Comparison of ENCODE assay signal across 16 cellular contexts in genomic region chr12:56486694-56487093, GRCh38. TPM values are rescaled to one million over a fixed set of nuclear protein-coding genes. Genes with fewer than 3 reads are reported as not detected.
DNase-seq lines count a peak whose midpoint lies in the region; ATAC-seq, FAIRE-seq and TF ChIP-seq lines count a peak whose summit lies in the region.
"Had no signal": no experiment of that assay in that cellular context is flagged by ENCODE, and none has a peak within 500 bp of the region (broad histone marks: within the 10 kb centered on the region; RNA-seq: fewer than 3 reads in every experiment).

No MANE protein-coding gene starts in this region.

- BruUV-seq in HepG2 (replicated peaks; lab: Mats Ljungman, UMichigan) = no TSS peak

- no peak overlapping the region for H3K4me3 Mint-ChIP-seq in activated naive CD4-positive, alpha-beta T cell treated with anti-CD3 and anti-CD28 coated beads, Interleukin-2, amount 10 ng/mL, durations not matched to agents 7 days and 5 days

- TF ChIP-seq CTCF in left ventricle myocardium inferior (IDR thresholded peaks at IDR 0.05; ENCODE audit: borderline replicate concordance) (no peak), HepG2 (CRISPR knock-in tag; IDR thresholded peaks at IDR 0.05) (no peak)

- peak overlapping the region; percentile 93; the same call in 1 of the 2 replicates for H3K4me2 ChIP-seq in HepG2 (ENCODE audit: low read depth, low read length)

- H3K27ac ChIP-seq in left ventricle myocardium inferior (replicated peaks) = no peak overlapping the region
- peak overlapping the region; percentile 89 for H3K27ac ChIP-seq in angular gyrus (ENCODE audit: low read depth, low read length)
- no peak overlapping the region for H3K27ac ChIP-seq in HepG2 (ENCODE audit: extremely low read length, insufficient read depth, low read length)
- H3K27ac ChIP-seq in temporal lobe (ENCODE audit: low read depth, low read length) = peak overlapping the region; percentile 2

- H3K79me2 ChIP-seq in HepG2 (ENCODE audit: insufficient read depth, low read length) = no peaks in the 10 kb centered on the region

- no peak for TF ChIP-seq POLR2A in HepG2 (IDR thresholded peaks at IDR 0.05; ENCODE audit: insufficient read depth in 1 of 2, low read depth in 2 of 2, low read length in 2 of 2)

- no peaks in the 10 kb centered on the region for H4K20me1 ChIP-seq in HepG2 (ENCODE audit: insufficient read depth, low read length)

- peaks cover 22% of the 10 kb centered on the region for H3K4me1 Mint-ChIP-seq in activated naive CD4-positive, alpha-beta T cell treated with anti-CD3 and anti-CD28 coated beads, Interleukin-2, amount 10 ng/mL, durations not matched to agents 7 days and 5 days

- FAIRE-seq in HepG2 (lab: Jason Lieb, UNC) = no peak
- FAIRE-seq: bronchial epithelial cell had no signal

- CTCF ChIA-PET in HepG2 (lab: Yijun Ruan, JAX; ENCODE audit: low intra/inter-chr PET ratio, low total read pairs) = no interaction called here
- CTCF ChIA-PET in activated naive CD4-positive, alpha-beta T cell treated with anti-CD3 and anti-CD28 coated beads, Interleukin-2, amount 10 ng/mL, durations not matched to agents 7 days and 5 days (lab: Charles Lee) = no interaction called here

- H2AFZ ChIP-seq in HepG2 (ENCODE audit: low read length) = no peak overlapping the region

- H3K9me3 ChIP-seq in left ventricle myocardium inferior (replicated peaks) (peaks cover 3% of the 10 kb centered on the region), HepG2 (ENCODE audit: low read length) (no peaks in the 10 kb centered on the region)

- WGBS in HepG2 (ENCODE audit: low lambda C conversion rate) = 98% methylated on average over 12 of the region's 12 CpGs

- H3K27ac Mint-ChIP-seq in activated naive CD4-positive, alpha-beta T cell treated with anti-CD3 and anti-CD28 coated beads, Interleukin-2, amount 10 ng/mL, durations not matched to agents 7 days and 5 days = no peak overlapping the region
- H3K27ac Mint-ChIP-seq: activated CD4-positive, alpha-beta T cell treated with anti-CD3 and anti-CD28 coated beads, Interleukin-2, amount 10 ng/mL, durations not matched to agents 24 days and 14 days had no signal

- in situ Hi-C loops in HepG2 (cut with HindIII; ENCODE audit: extremely low pct_ligation_motif_present, low pct_unique_long_range_greater_than_20kb) = no loop called here

- peaks cover 56% of the 10 kb centered on the region for H3K27me3 Mint-ChIP-seq in activated naive CD4-positive, alpha-beta T cell treated with anti-CD3 and anti-CD28 coated beads, Interleukin-2, amount 10 ng/mL, durations not matched to agents 7 days and 5 days

- ATAC-seq in left cardiac atrium (no peak), HepG2 (no peak)

- POLR2A ChIA-PET in HepG2 (lab: Yijun Ruan, JAX) = no interaction called here

- no peaks in the 10 kb centered on the region for H3K36me3 ChIP-seq in left ventricle myocardium inferior
- H3K36me3 ChIP-seq in HepG2 (replicated peaks in 1 of 2; ENCODE audit: control insufficient read depth in 1 of 2, insufficient read depth in 2 of 2, low read length in 2 of 2) = no peaks in the 10 kb centered on the region

- intact Hi-C loops in left ventricle myocardium inferior (cut with micrococcal nuclease) (no loop called here), left cardiac atrium (cut with DNase I) (no loop called here), HepG2 (cut with micrococcal nuclease; ENCODE audit: unreplicated experiment) (no loop called here)

- peaks cover 3% of the 10 kb centered on the region for H3K36me3 Mint-ChIP-seq in activated naive CD4-positive, alpha-beta T cell treated with anti-CD3 and anti-CD28 coated beads, Interleukin-2, amount 10 ng/mL, durations not matched to agents 7 days and 5 days

- no peak overlapping the region for H3K9ac ChIP-seq in HepG2 (ENCODE audit: insufficient read depth, low read depth, low read length)

- H3K4me3 ChIP-seq in left ventricle myocardium inferior (peak overlapping the region; percentile 77), HepG2 (replicated peaks in 1 of 3; ENCODE audit: insufficient read depth in 1 of 3, low read depth in 2 of 3, low read length in 3 of 3) (peak overlapping the region in 1 of 3 experiments; percentile 85; a peak in 1 of 6 replicates)

- TF ChIP-seq EP300 in HepG2 (IDR thresholded peaks at IDR 0.05; ENCODE audit: low read depth in 2 of 2, low read length in 2 of 2) (no peak), HepG2 (CRISPR knock-in tag; IDR thresholded peaks at IDR 0.05; ENCODE audit: borderline replicate concordance) (no peak)

- peaks cover 2% of the 10 kb centered on the region for H3K9me3 Mint-ChIP-seq in activated naive CD4-positive, alpha-beta T cell treated with anti-CD3 and anti-CD28 coated beads, Interleukin-2, amount 10 ng/mL, durations not matched to agents 7 days and 5 days

- no peak for DNase-seq in left ventricle myocardium inferior
- no peak for DNase-seq in left cardiac atrium
- DNase-seq in HepG2 (ENCODE audit: low spot score) = no peak
- DNase-seq in Ammon's horn (ENCODE audit: low spot score) = no peak
- no peak for DNase-seq in activated naive CD4-positive, alpha-beta T cell treated with anti-CD3 and anti-CD28 coated beads, Interleukin-2, amount 10 ng/mL, durations not matched to agents 7 days and 5 days
- no peak for DNase-seq in mucosa of gallbladder (ENCODE audit: low spot score)
- DNase-seq: activated CD4-positive, alpha-beta T cell treated with anti-CD3 and anti-CD28 coated beads, Interleukin-2, amount 10 ng/mL, durations not matched to agents 24 days and 14 days; activated naive CD8-positive, alpha-beta T cell treated with anti-CD3 and anti-CD28 coated beads for 36 hours; effector memory CD4-positive, alpha-beta T cell; T1000 had no signal

- no peak for TF ChIP-seq RAD21 in HepG2 (CRISPR knock-in tag; IDR thresholded peaks at IDR 0.05)

- H3K4me1 ChIP-seq in left ventricle myocardium inferior = peaks cover 20% of the 10 kb centered on the region
- H3K4me1 ChIP-seq in HepG2 (ENCODE audit: insufficient read depth, low read length) = peaks cover 34% of the 10 kb centered on the region

- H3K27me3 ChIP-seq in left ventricle myocardium inferior (ENCODE audit: low read depth) (no peaks in the 10 kb centered on the region), HepG2 (ENCODE audit: control insufficient read depth in 1 of 2, insufficient read depth in 2 of 2, low read length in 2 of 2) (no peaks in the 10 kb centered on the region)

RNA-seq across cellular contexts. Expression of gene GLS2, which starts 1.3 kb away (rescaled TPM):
- total RNA-seq in left ventricle myocardium inferior (0.49 TPM), left cardiac atrium (under 1 TPM; 0.35 to 0.42 TPM), HepG2 (2016; rRNA removed; fragmentation: Illumina TruSeq; extraction: Trizol) (12.2 and 14.0 TPM in 2 replicates), temporal lobe (4.2 TPM), mucosa of gallbladder (1.8 TPM)
- total RNA-seq in HepG2 (2016; cell fraction: cytosol; rRNA removed; fragmentation: Illumina TruSeq; extraction: Trizol; ENCODE audit: low read depth) = 5.1 and 6.0 TPM in 2 replicates
- total RNA-seq in HepG2 (2016; cell fraction: insoluble cytoplasmic fraction; rRNA removed; fragmentation: Illumina TruSeq; extraction: Trizol) = 12.0 and 13.5 TPM in 2 replicates
- 8.3 and 10.5 TPM in 2 replicates for total RNA-seq in HepG2 (2016; cell fraction: membrane; rRNA removed; fragmentation: Illumina TruSeq; extraction: Trizol)
- total RNA-seq in HepG2 (2016; cell fraction: nucleus; rRNA removed; fragmentation: Illumina TruSeq; extraction: Trizol) = 9.2 and 10.3 TPM in 2 replicates
- 8.5 and 8.6 TPM in 2 replicates for polyA plus RNA-seq in HepG2 (2011; rRNA removed)
- polyA plus RNA-seq in HepG2 (2011; cell fraction: cytosol; rRNA removed) = 5.0 and 6.0 TPM in 2 replicates
- polyA plus RNA-seq in HepG2 (2011; cell fraction: nucleus; rRNA removed) = 30.0 and 30.9 TPM in 2 replicates
- 4.3 and 6.2 TPM in 2 replicates for polyA plus RNA-seq in HepG2 (2012)
- polyA plus RNA-seq in HepG2 (2016; cell fraction: cytosol; fragmentation: Illumina TruSeq; extraction: Trizol; ENCODE audit: low read depth) = 3.4 and 4.7 TPM in 2 replicates
- polyA plus RNA-seq in HepG2 (2016; cell fraction: insoluble cytoplasmic fraction; fragmentation: Illumina TruSeq; extraction: Trizol; ENCODE audit: low read depth) = 11.3 and 13.3 TPM in 2 replicates
- polyA plus RNA-seq in HepG2 (2016; cell fraction: membrane; fragmentation: Illumina TruSeq; extraction: Trizol; ENCODE audit: low read depth) = 5.6 and 7.1 TPM in 2 replicates
- 16.2 and 18.9 TPM in 2 replicates for polyA plus RNA-seq in HepG2 (2016; cell fraction: nucleus; fragmentation: Illumina TruSeq; extraction: Trizol; ENCODE audit: insufficient read depth, low read depth)
- 11.4 TPM in 1 of 2 replicates, not detected in the other for polyA minus RNA-seq in HepG2 (2011; rRNA and poly(A)+ RNA removed; ENCODE audit: low replicate concordance)
- polyA minus RNA-seq in HepG2 (2011; cell fraction: cytosol; rRNA and poly(A)+ RNA removed) = 3.5 and 5.0 TPM in 2 replicates
- polyA minus RNA-seq in HepG2 (2011; cell fraction: nucleus; rRNA and poly(A)+ RNA removed) = 3.7 and 7.3 TPM in 2 replicates
- total RNA-seq: myocyte had no signal

RNA-seq across cellular contexts. Expression of gene SPRYD4, which starts 18.3 kb away (rescaled TPM):
- total RNA-seq in left ventricle myocardium inferior (3.6 TPM), left cardiac atrium (1 to 10 TPM; 2.3 to 3.2 TPM), HepG2 (2016; rRNA removed; fragmentation: Illumina TruSeq; extraction: Trizol) (4.1 and 4.5 TPM in 2 replicates), temporal lobe (1.5 TPM), mucosa of gallbladder (4.0 TPM)
- total RNA-seq in HepG2 (2016; cell fraction: cytosol; rRNA removed; fragmentation: Illumina TruSeq; extraction: Trizol; ENCODE audit: low read depth) = 0.40 and 0.53 TPM in 2 replicates
- total RNA-seq in HepG2 (2016; cell fraction: insoluble cytoplasmic fraction; rRNA removed; fragmentation: Illumina TruSeq; extraction: Trizol) = 4.3 and 4.5 TPM in 2 replicates
- 1.3 and 1.5 TPM in 2 replicates for total RNA-seq in HepG2 (2016; cell fraction: membrane; rRNA removed; fragmentation: Illumina TruSeq; extraction: Trizol)
- 4.3 and 5.1 TPM in 2 replicates for total RNA-seq in HepG2 (2016; cell fraction: nucleus; rRNA removed; fragmentation: Illumina TruSeq; extraction: Trizol)
- 3.6 and 3.9 TPM in 2 replicates for polyA plus RNA-seq in HepG2 (2011; rRNA removed)
- 3.0 and 3.4 TPM in 2 replicates for polyA plus RNA-seq in HepG2 (2011; cell fraction: cytosol; rRNA removed)
- polyA plus RNA-seq in HepG2 (2011; cell fraction: nucleus; rRNA removed) = 4.2 and 4.7 TPM in 2 replicates
- 1.8 and 2.7 TPM in 2 replicates for polyA plus RNA-seq in HepG2 (2012)
- polyA plus RNA-seq in HepG2 (2016; cell fraction: cytosol; fragmentation: Illumina TruSeq; extraction: Trizol; ENCODE audit: low read depth) = 0.42 and 0.51 TPM in 2 replicates
- polyA plus RNA-seq in HepG2 (2016; cell fraction: insoluble cytoplasmic fraction; fragmentation: Illumina TruSeq; extraction: Trizol; ENCODE audit: low read depth) = 3.8 and 4.3 TPM in 2 replicates
- polyA plus RNA-seq in HepG2 (2016; cell fraction: membrane; fragmentation: Illumina TruSeq; extraction: Trizol; ENCODE audit: low read depth) = 0.98 and 1.1 TPM in 2 replicates
- polyA plus RNA-seq in HepG2 (2016; cell fraction: nucleus; fragmentation: Illumina TruSeq; extraction: Trizol; ENCODE audit: insufficient read depth, low read depth) = 4.8 and 5.3 TPM in 2 replicates
- polyA minus RNA-seq in HepG2 (2011; rRNA and poly(A)+ RNA removed; ENCODE audit: low replicate concordance) = 6.6 and 11.2 TPM in 2 replicates
- 1.2 and 1.5 TPM in 2 replicates for polyA minus RNA-seq in HepG2 (2011; cell fraction: cytosol; rRNA and poly(A)+ RNA removed)
- 8.0 and 8.8 TPM in 2 replicates for polyA minus RNA-seq in HepG2 (2011; cell fraction: nucleus; rRNA and poly(A)+ RNA removed)

RNA-seq across cellular contexts. Expression of gene MIP, which starts 32.2 kb away (rescaled TPM):
- total RNA-seq in left ventricle myocardium inferior (not detected), left cardiac atrium (under 1 TPM in 1 of 2 donors, not detected in 1; 0.50 TPM), HepG2 (2016; rRNA removed; fragmentation: Illumina TruSeq; extraction: Trizol) (not detected in 2 replicates), temporal lobe (not detected), mucosa of gallbladder (not detected)
- total RNA-seq in HepG2 (2016; cell fraction: cytosol; rRNA removed; fragmentation: Illumina TruSeq; extraction: Trizol; ENCODE audit: low read depth) = 0.18 and 0.51 TPM in 2 replicates
- 0.19 TPM in 1 of 2 replicates, not detected in the other for total RNA-seq in HepG2 (2016; cell fraction: insoluble cytoplasmic fraction; rRNA removed; fragmentation: Illumina TruSeq; extraction: Trizol)
- not detected in 2 replicates for total RNA-seq in HepG2 (2016; cell fraction: membrane; rRNA removed; fragmentation: Illumina TruSeq; extraction: Trizol)
- total RNA-seq in HepG2 (2016; cell fraction: nucleus; rRNA removed; fragmentation: Illumina TruSeq; extraction: Trizol) = not detected in 2 replicates
- polyA plus RNA-seq in HepG2 (2011; rRNA removed) = 0.14 TPM in 1 of 2 replicates, not detected in the other
- not detected in 2 replicates for polyA plus RNA-seq in HepG2 (2011; cell fraction: cytosol; rRNA removed)
- not detected in 2 replicates for polyA plus RNA-seq in HepG2 (2011; cell fraction: nucleus; rRNA removed)
- 0.16 TPM in 1 of 2 replicates, not detected in the other for polyA plus RNA-seq in HepG2 (2012)
- polyA plus RNA-seq in HepG2 (2016; cell fraction: cytosol; fragmentation: Illumina TruSeq; extraction: Trizol; ENCODE audit: low read depth) = not detected in 2 replicates
- not detected in 2 replicates for polyA plus RNA-seq in HepG2 (2016; cell fraction: insoluble cytoplasmic fraction; fragmentation: Illumina TruSeq; extraction: Trizol; ENCODE audit: low read depth)
- not detected in 2 replicates for polyA plus RNA-seq in HepG2 (2016; cell fraction: membrane; fragmentation: Illumina TruSeq; extraction: Trizol; ENCODE audit: low read depth)
- not detected in 2 replicates for polyA plus RNA-seq in HepG2 (2016; cell fraction: nucleus; fragmentation: Illumina TruSeq; extraction: Trizol; ENCODE audit: insufficient read depth, low read depth)
- 0.16 TPM in 2 replicates for polyA minus RNA-seq in HepG2 (2011; rRNA and poly(A)+ RNA removed; ENCODE audit: low replicate concordance)
- not detected in 2 replicates for polyA minus RNA-seq in HepG2 (2011; cell fraction: cytosol; rRNA and poly(A)+ RNA removed)
- not detected in 2 replicates for polyA minus RNA-seq in HepG2 (2011; cell fraction: nucleus; rRNA and poly(A)+ RNA removed)
- total RNA-seq: activated CD4-positive, alpha-beta T cell treated with anti-CD3 and anti-CD28 coated beads, Interleukin-2, amount 10 ng/mL, durations not matched to agents 24 days and 14 days; activated naive CD8-positive, alpha-beta T cell treated with anti-CD3 and anti-CD28 coated beads for 36 hours; left ventricle myocardium superior had no signal
- polyA plus RNA-seq: AG04450 had no signal

RNA-seq across cellular contexts. Expression of gene RBMS2, which starts 34.9 kb away (rescaled TPM):
- 33.2 TPM for total RNA-seq in left ventricle myocardium inferior
- 10 to 100 TPM; 32.6 to 40.7 TPM for total RNA-seq in left cardiac atrium
- total RNA-seq in HepG2 (2016; rRNA removed; fragmentation: Illumina TruSeq; extraction: Trizol) = 0.53 and 0.81 TPM in 2 replicates
- 1.4 and 3.4 TPM in 2 replicates for total RNA-seq in HepG2 (2016; cell fraction: cytosol; rRNA removed; fragmentation: Illumina TruSeq; extraction: Trizol; ENCODE audit: low read depth)
- 0.52 and 1.7 TPM in 2 replicates for total RNA-seq in HepG2 (2016; cell fraction: insoluble cytoplasmic fraction; rRNA removed; fragmentation: Illumina TruSeq; extraction: Trizol)
- 0.93 and 5.7 TPM in 2 replicates for total RNA-seq in HepG2 (2016; cell fraction: membrane; rRNA removed; fragmentation: Illumina TruSeq; extraction: Trizol)
- total RNA-seq in HepG2 (2016; cell fraction: nucleus; rRNA removed; fragmentation: Illumina TruSeq; extraction: Trizol) = 0.68 and 2.8 TPM in 2 replicates
- polyA plus RNA-seq in HepG2 (2011; rRNA removed) = 6.0 and 7.4 TPM in 2 replicates
- polyA plus RNA-seq in HepG2 (2011; cell fraction: cytosol; rRNA removed) = 4.9 and 5.8 TPM in 2 replicates
- polyA plus RNA-seq in HepG2 (2011; cell fraction: nucleus; rRNA removed) = 4.1 and 31.3 TPM in 2 replicates
- polyA plus RNA-seq in HepG2 (2012) = 4.5 and 6.2 TPM in 2 replicates
- 4.3 and 5.5 TPM in 2 replicates for polyA plus RNA-seq in HepG2 (2016; cell fraction: cytosol; fragmentation: Illumina TruSeq; extraction: Trizol; ENCODE audit: low read depth)
- 2.0 and 2.8 TPM in 2 replicates for polyA plus RNA-seq in HepG2 (2016; cell fraction: insoluble cytoplasmic fraction; fragmentation: Illumina TruSeq; extraction: Trizol; ENCODE audit: low read depth)
- 5.5 and 8.4 TPM in 2 replicates for polyA plus RNA-seq in HepG2 (2016; cell fraction: membrane; fragmentation: Illumina TruSeq; extraction: Trizol; ENCODE audit: low read depth)
- polyA plus RNA-seq in HepG2 (2016; cell fraction: nucleus; fragmentation: Illumina TruSeq; extraction: Trizol; ENCODE audit: insufficient read depth, low read depth) = 3.7 and 5.1 TPM in 2 replicates
- 11.3 and 107 TPM in 2 replicates for polyA minus RNA-seq in HepG2 (2011; rRNA and poly(A)+ RNA removed; ENCODE audit: low replicate concordance)
- 6.9 and 7.3 TPM in 2 replicates for polyA minus RNA-seq in HepG2 (2011; cell fraction: cytosol; rRNA and poly(A)+ RNA removed)
- polyA minus RNA-seq in HepG2 (2011; cell fraction: nucleus; rRNA and poly(A)+ RNA removed) = 1.3 and 1.9 TPM in 2 replicates
- 3.9 TPM for total RNA-seq in temporal lobe
- 49.6 TPM for total RNA-seq in mucosa of gallbladder

RNA-seq across cellular contexts. Expression of gene TIMELESS, which starts 37.5 kb away (rescaled TPM):
- total RNA-seq in left ventricle myocardium inferior (2.2 TPM), left cardiac atrium (1 to 10 TPM; 3.3 to 4.0 TPM), HepG2 (2016; rRNA removed; fragmentation: Illumina TruSeq; extraction: Trizol) (20.3 and 25.6 TPM in 2 replicates), temporal lobe (4.2 TPM), mucosa of gallbladder (13.0 TPM)
- 3.8 TPM in 2 replicates for total RNA-seq in HepG2 (2016; cell fraction: cytosol; rRNA removed; fragmentation: Illumina TruSeq; extraction: Trizol; ENCODE audit: low read depth)
- 22.4 and 23.9 TPM in 2 replicates for total RNA-seq in HepG2 (2016; cell fraction: insoluble cytoplasmic fraction; rRNA removed; fragmentation: Illumina TruSeq; extraction: Trizol)
- 10.3 and 10.5 TPM in 2 replicates for total RNA-seq in HepG2 (2016; cell fraction: membrane; rRNA removed; fragmentation: Illumina TruSeq; extraction: Trizol)
- 25.1 and 27.2 TPM in 2 replicates for total RNA-seq in HepG2 (2016; cell fraction: nucleus; rRNA removed; fragmentation: Illumina TruSeq; extraction: Trizol)
- 3.7 and 4.0 TPM in 2 replicates for polyA plus RNA-seq in HepG2 (2011; rRNA removed)
- polyA plus RNA-seq in HepG2 (2011; cell fraction: cytosol; rRNA removed) = 1.9 and 2.0 TPM in 2 replicates
- polyA plus RNA-seq in HepG2 (2011; cell fraction: nucleus; rRNA removed) = 23.5 and 24.6 TPM in 2 replicates
- 8.9 and 15.2 TPM in 2 replicates for polyA plus RNA-seq in HepG2 (2012)
- polyA plus RNA-seq in HepG2 (2016; cell fraction: cytosol; fragmentation: Illumina TruSeq; extraction: Trizol; ENCODE audit: low read depth) = 1.4 and 1.5 TPM in 2 replicates
- polyA plus RNA-seq in HepG2 (2016; cell fraction: insoluble cytoplasmic fraction; fragmentation: Illumina TruSeq; extraction: Trizol; ENCODE audit: low read depth) = 29.1 and 31.1 TPM in 2 replicates
- polyA plus RNA-seq in HepG2 (2016; cell fraction: membrane; fragmentation: Illumina TruSeq; extraction: Trizol; ENCODE audit: low read depth) = 5.1 and 6.2 TPM in 2 replicates
- 92.0 and 95.3 TPM in 2 replicates for polyA plus RNA-seq in HepG2 (2016; cell fraction: nucleus; fragmentation: Illumina TruSeq; extraction: Trizol; ENCODE audit: insufficient read depth, low read depth)
- polyA minus RNA-seq in HepG2 (2011; rRNA and poly(A)+ RNA removed; ENCODE audit: low replicate concordance) = 5.1 and 15.7 TPM in 2 replicates
- polyA minus RNA-seq in HepG2 (2011; cell fraction: cytosol; rRNA and poly(A)+ RNA removed) = 3.0 and 3.3 TPM in 2 replicates
- 6.7 TPM in 2 replicates for polyA minus RNA-seq in HepG2 (2011; cell fraction: nucleus; rRNA and poly(A)+ RNA removed)

Comparison
In these comparisons a context has a peak if more than half of its experiments do, and no peak if none do; other contexts are left out.
1. H3K27ac ChIP-seq: peak in angular gyrus (single experiment) and temporal lobe (single experiment); none in left ventricle myocardium inferior (single experiment) and HepG2 (single experiment).